ENCODE assay signal across 11 cellular contexts in the genomic region with DNA sequence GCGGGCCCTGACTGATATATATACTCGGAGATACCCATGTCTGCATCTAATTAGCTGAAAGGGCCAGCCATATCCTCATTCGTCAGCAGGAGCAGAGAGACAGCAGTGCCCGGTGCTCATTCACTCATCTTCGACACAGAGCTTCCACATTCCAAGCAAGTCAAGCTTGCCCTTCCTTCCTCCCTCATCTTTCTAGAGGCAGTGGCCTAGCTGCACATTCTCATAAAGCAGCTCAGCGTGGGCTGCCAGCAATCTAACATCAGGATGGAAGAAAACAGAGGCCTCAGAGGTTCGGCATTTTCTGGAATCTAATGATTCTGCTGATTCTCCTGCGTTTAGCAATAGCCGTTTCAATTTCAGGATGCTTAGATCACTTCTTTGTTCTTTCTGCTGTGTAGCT.
DNase-seq lines count a peak whose midpoint lies in the region; ATAC-seq, FAIRE-seq and TF ChIP-seq lines count a peak whose summit lies in the region.
"Had no signal": no experiment of that assay in that cellular context is flagged by ENCODE, and none has a peak within 500 bp of the region (broad histone marks: within the 10 kb centered on the region; RNA-seq: fewer than 3 reads in every experiment).

No MANE protein-coding gene starts in this region.

- POLR2A ChIA-PET in Caco-2 (lab: Charles Lee), result interaction anchor here (1.3 kb wide), 1 partner anchor 112 kb away, joined by 4 read pairs; the partner anchor contains the start of gene RTN4

- H3K79me2 ChIP-seq in astrocyte (ENCODE audit: insufficient read depth, low read length), result peaks cover 7% of the 10 kb centered on the region

- peaks cover 31% of the 10 kb centered on the region for H3K4me1 ChIP-seq in Caco-2
- H3K4me1 ChIP-seq in astrocyte (ENCODE audit: insufficient read depth, low read length), result peaks cover 51% of the 10 kb centered on the region
- H3K4me1 ChIP-seq in small intestine (ENCODE audit: control insufficient read depth in 2 of 2, insufficient read depth in 1 of 2, low read depth in 1 of 2, low read length in 1 of 2), result peaks cover 2 to 10% of the 10 kb centered on the region in 2 donors

- H3K9ac ChIP-seq in astrocyte (ENCODE audit: low read length), result peak overlapping the region; percentile 37

- TF ChIP-seq CTCF in Caco-2 (IDR thresholded peaks at IDR 0.05; ENCODE audit: insufficient read depth in 1 of 2, low read depth in 1 of 2, low read length in 1 of 2, severe bottlenecking in 1 of 2, unreplicated experiment in 1 of 2) (no peak), astrocyte (IDR thresholded peaks at IDR 0.05; ENCODE audit: insufficient read depth, low read depth, low read length) (no peak)

- H3K9me3 ChIP-seq in Caco-2 (no peaks in the 10 kb centered on the region), astrocyte (ENCODE audit: insufficient read depth, low read depth, low read length) (no peaks in the 10 kb centered on the region), small intestine (ENCODE audit: control insufficient read depth, low read depth) (no peaks in the 10 kb centered on the region)

- H3K4me2 ChIP-seq in astrocyte (ENCODE audit: low read length), result peak overlapping the region; percentile 64

- no peaks in the 10 kb centered on the region for H4K20me1 ChIP-seq in astrocyte (ENCODE audit: insufficient read depth, low read length)

- no peaks in the 10 kb centered on the region for H3K36me3 Mint-ChIP-seq in Caco-2 (ENCODE audit: insufficient read depth, unreplicated experiment)
- no peaks in the 10 kb centered on the region for H3K36me3 Mint-ChIP-seq in astrocyte (ENCODE audit: low read depth, unreplicated experiment)
- H3K36me3 Mint-ChIP-seq in activated T-helper 2 cell treated with anti-CD3 and anti-CD28 coated beads, Interferon-gamma antibody, Interleukin-2, Interleukin-4, amounts not matched to agents 10 μg/mL and 5 μg/mL and 100 μg/mL, durations not matched to agents 14 hours and 24 hours and 36 hours (ENCODE audit: low read depth), result no peaks in the 10 kb centered on the region

- peak overlapping the region; percentile 72 for H3K27ac Mint-ChIP-seq in Caco-2 (ENCODE audit: unreplicated experiment)
- peak overlapping the region; percentile 38 for H3K27ac Mint-ChIP-seq in astrocyte (ENCODE audit: unreplicated experiment)
- no peak overlapping the region for H3K27ac Mint-ChIP-seq in activated T-helper 2 cell treated with anti-CD3 and anti-CD28 coated beads, Interferon-gamma antibody, Interleukin-2, Interleukin-4, amounts not matched to agents 10 μg/mL and 5 μg/mL and 100 μg/mL, durations not matched to agents 14 hours and 24 hours and 36 hours

- H3K27me3 ChIP-seq in Caco-2 (replicated peaks; ENCODE audit: control insufficient read depth, insufficient read depth, low read length) (no peaks in the 10 kb centered on the region), astrocyte (ENCODE audit: insufficient read depth, low read length) (no peaks in the 10 kb centered on the region), small intestine (ENCODE audit: control insufficient read depth in 2 of 2, insufficient read depth in 2 of 2, low read length in 2 of 2) (no peaks in the 10 kb centered on the region)

- H3K4me1 Mint-ChIP-seq in Caco-2 (ENCODE audit: low read depth, unreplicated experiment) (peaks cover 32% of the 10 kb centered on the region), astrocyte (ENCODE audit: low read depth, unreplicated experiment) (peaks cover 53% of the 10 kb centered on the region)
- H3K4me1 Mint-ChIP-seq in activated T-helper 2 cell treated with anti-CD3 and anti-CD28 coated beads, Interferon-gamma antibody, Interleukin-2, Interleukin-4, amounts not matched to agents 10 μg/mL and 5 μg/mL and 100 μg/mL, durations not matched to agents 14 hours and 24 hours and 36 hours (ENCODE audit: low read depth), result no peaks in the 10 kb centered on the region

- peak overlapping the region; percentile 16 for H2AFZ ChIP-seq in astrocyte (ENCODE audit: low read depth, low read length)

- no peak for FAIRE-seq in astrocyte (lab: Jason Lieb, UNC)
- FAIRE-seq in small intestine (lab: Jason Lieb, UNC), result no peak
- FAIRE-seq: H54 had no signal

- WGBS in small intestine, 3 donors, result 72 to 85% (median 79%) methylated on average over 9 of the region's 9 CpGs

- H3K27me3 Mint-ChIP-seq in Caco-2 (ENCODE audit: insufficient read depth, unreplicated experiment) (no peaks in the 10 kb centered on the region), astrocyte (ENCODE audit: low read depth, unreplicated experiment) (no peaks in the 10 kb centered on the region)
- H3K27me3 Mint-ChIP-seq in activated T-helper 2 cell treated with anti-CD3 and anti-CD28 coated beads, Interferon-gamma antibody, Interleukin-2, Interleukin-4, amounts not matched to agents 10 μg/mL and 5 μg/mL and 100 μg/mL, durations not matched to agents 14 hours and 24 hours and 36 hours (ENCODE audit: low read depth), result no peaks in the 10 kb centered on the region

- H3K36me3 ChIP-seq in Caco-2 (ENCODE audit: control insufficient read depth, insufficient read depth, low read length), result no peaks in the 10 kb centered on the region
- no peaks in the 10 kb centered on the region for H3K36me3 ChIP-seq in astrocyte (ENCODE audit: insufficient read depth, low read length)
- no peaks in the 10 kb centered on the region for H3K36me3 ChIP-seq in small intestine (ENCODE audit: control insufficient read depth in 2 of 2, insufficient read depth in 2 of 2, low read length in 2 of 2)

- CTCF ChIA-PET in Caco-2 (lab: Charles Lee), result interaction anchor here (1.8 to 2.3 kb wide), 2 partner anchors 148 to 263 kb away, joined by 4 to 5 read pairs; no protein-coding TSS in a partner anchor

- ATAC-seq in HG02981 (IDR thresholded peaks at IDR 0.05; ENCODE audit: unreplicated experiment) (no peak), GM19328 (IDR thresholded peaks at IDR 0.05; ENCODE audit: unreplicated experiment) (no peak)

- intact Hi-C loops in Caco-2 (cut with micrococcal nuclease; ENCODE audit: unreplicated experiment), result no loop called here
- intact Hi-C loops in activated T-helper 2 cell treated with anti-CD3 and anti-CD28 coated beads, Interferon-gamma antibody, Interleukin-2, Interleukin-4, amounts not matched to agents 10 μg/mL and 5 μg/mL and 100 μg/mL, durations not matched to agents 14 hours and 24 hours and 36 hours (cut with micrococcal nuclease), result no loop called here

- H3K9me3 Mint-ChIP-seq in Caco-2 (ENCODE audit: unreplicated experiment), result no peaks in the 10 kb centered on the region
- H3K9me3 Mint-ChIP-seq in astrocyte (ENCODE audit: unreplicated experiment), result no peaks in the 10 kb centered on the region
- H3K9me3 Mint-ChIP-seq in activated T-helper 2 cell treated with anti-CD3 and anti-CD28 coated beads, Interferon-gamma antibody, Interleukin-2, Interleukin-4, amounts not matched to agents 10 μg/mL and 5 μg/mL and 100 μg/mL, durations not matched to agents 14 hours and 24 hours and 36 hours, result no peaks in the 10 kb centered on the region
- H3K9me3 Mint-ChIP-seq: neural crest cell had no signal

- no peak for DNase-seq in Caco-2
- DNase-seq in astrocyte (ENCODE audit: low read depth), result peak; percentile 61
- peak; percentile 29 to 47 for DNase-seq in hippocampal formation (lab: John Stamatoyannopoulos, UW)
- DNase-seq in skeletal muscle cell (ENCODE audit: low read depth), result peak; percentile 58
- DNase-seq in activated T-helper 2 cell treated with anti-CD3 and anti-CD28 coated beads, Interferon-gamma antibody, Interleukin-2, Interleukin-4, amounts not matched to agents 10 μg/mL and 5 μg/mL and 100 μg/mL, durations not matched to agents 14 hours and 24 hours and 36 hours (ENCODE audit: low spot score), result no peak
- DNase-seq in small intestine, result no peak
- DNase-seq: NCI-H146 had no signal

- H3K27ac ChIP-seq in astrocyte (ENCODE audit: low read depth, low read length) (peak overlapping the region; percentile 35), small intestine (ENCODE audit: low read depth in 1 of 2, low read length in 1 of 2) (no peak overlapping the region)

- H3K4me3 ChIP-seq in Caco-2 (ENCODE audit: low read depth, low read length) (no peak overlapping the region), astrocyte (ENCODE audit: insufficient read depth, low read depth, low read length) (no peak overlapping the region), skeletal muscle cell (ENCODE audit: low read depth, low read length) (no peak overlapping the region), small intestine (ENCODE audit: low read depth in 1 of 2, low read length in 2 of 2) (no peak overlapping the region)

- no peak overlapping the region for H3K4me3 Mint-ChIP-seq in Caco-2 (ENCODE audit: unreplicated experiment)
- no peak overlapping the region for H3K4me3 Mint-ChIP-seq in astrocyte (ENCODE audit: unreplicated experiment)
- no peak overlapping the region for H3K4me3 Mint-ChIP-seq in activated T-helper 2 cell treated with anti-CD3 and anti-CD28 coated beads, Interferon-gamma antibody, Interleukin-2, Interleukin-4, amounts not matched to agents 10 μg/mL and 5 μg/mL and 100 μg/mL, durations not matched to agents 14 hours and 24 hours and 36 hours (ENCODE audit: low read depth)
- H3K4me3 Mint-ChIP-seq: neural crest cell had no signal

- no TSS peak for BruUV-seq in Caco-2 (replicated peaks; lab: Mats Ljungman, UMichigan)

Comparison
In these comparisons a context has a peak if more than half of its experiments do, and no peak if none do; other contexts are left out.
1. DNase-seq: peak in astrocyte (single experiment), hippocampal formation (2 of 2) and skeletal muscle cell (single experiment); none in Caco-2 (0 of 2), activated T-helper 2 cell treated with anti-CD3 and anti-CD28 coated beads, Interferon-gamma antibody, Interleukin-2, Interleukin-4, amounts not matched to agents 10 μg/mL and 5 μg/mL and 100 μg/mL, durations not matched to agents 14 hours and 24 hours and 36 hours (single experiment) and small intestine (single experiment).